19 cellular contexts compared by ENCODE assay signal in the genomic region with DNA sequence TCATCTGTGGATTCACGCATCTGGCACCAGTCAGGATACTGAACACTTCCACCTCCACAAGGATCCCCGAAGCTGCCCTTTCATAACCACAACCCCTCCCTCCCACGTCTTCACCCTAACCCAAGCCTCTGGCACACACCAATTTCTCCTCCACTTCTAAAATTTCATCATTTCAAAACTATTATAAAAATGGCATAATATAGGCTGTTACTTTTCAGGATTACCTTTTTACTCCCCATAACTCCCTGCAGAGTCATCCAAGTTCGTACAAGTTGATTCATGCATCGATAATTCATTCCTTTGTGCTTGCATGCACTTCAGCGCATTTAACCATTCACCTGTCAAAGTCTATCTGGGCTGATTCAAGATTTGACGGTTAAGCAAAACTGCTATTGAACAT. TPM values are rescaled to one million over a fixed set of nuclear protein-coding genes. Genes with fewer than 3 reads are reported as not detected.
DNase-seq lines count a peak whose midpoint lies in the region; ATAC-seq and TF ChIP-seq lines count a peak whose summit lies in the region.
"Had no signal": no experiment of that assay in that cellular context is flagged by ENCODE, and none has a peak within 500 bp of the region (broad histone marks: within the 10 kb centered on the region; RNA-seq: fewer than 3 reads in every experiment).

No MANE protein-coding gene starts in this region.

- H3K4me1 Mint-ChIP-seq in activated naive CD8-positive, alpha-beta T cell treated with anti-CD3 and anti-CD28 coated beads for 36 hours, result peaks cover 58% of the 10 kb centered on the region
- peaks cover 52% of the 10 kb centered on the region for H3K4me1 Mint-ChIP-seq in activated naive CD8-positive, alpha-beta T cell treated with anti-CD3 and anti-CD28 coated beads, Interleukin-2, amount 50 U/mL, for 24 hours
- H3K4me1 Mint-ChIP-seq in activated CD8-positive, alpha-beta memory T cell treated with anti-CD3 and anti-CD28 coated beads, Interleukin-2, amount 10 ng/mL, durations not matched to agents 7 days and 5 days, result peaks cover 39% of the 10 kb centered on the region

- POLR2A ChIA-PET in RWPE1 (lab: Yijun Ruan, JAX; ENCODE audit: low non-redundant PET), result no interaction called here

- no peak for TF ChIP-seq CTCF in RWPE1 (conservative IDR thresholded peaks at IDR 0.05; ENCODE audit: low read depth)

- DNase-seq in activated naive CD8-positive, alpha-beta T cell treated with anti-CD3 and anti-CD28 coated beads for 36 hours, result no peak
- DNase-seq in activated naive CD8-positive, alpha-beta T cell treated with anti-CD3 and anti-CD28 coated beads, Interleukin-2, amount 50 U/mL, for 24 hours, result no peak
- DNase-seq in RWPE1 (ENCODE audit: low spot score), result peak; percentile 70
- DNase-seq in NCI-H2029 (lab: John Stamatoyannopoulos, UW), result no peak
- no peak for DNase-seq in NCI-H1930 (lab: John Stamatoyannopoulos, UW)
- no peak for DNase-seq in activated CD8-positive, alpha-beta memory T cell treated with anti-CD3 and anti-CD28 coated beads, Interleukin-2, amount 10 ng/mL, durations not matched to agents 7 days and 5 days
- DNase-seq: GF-D8, KG1, NCI-H1417, NCI-H187 treated with DMSO at 0.1 percent for 48 hours, NCI-H510A, NCI-H82, PC-9 had no signal

- no peak overlapping the region for H3K27ac ChIP-seq in RWPE1
- H3K27ac ChIP-seq: A549, C4-2B, PC-9 had no signal

- H3K36me3 Mint-ChIP-seq in activated naive CD8-positive, alpha-beta T cell treated with anti-CD3 and anti-CD28 coated beads for 36 hours, result peaks cover 12% of the 10 kb centered on the region
- H3K36me3 Mint-ChIP-seq in activated naive CD8-positive, alpha-beta T cell treated with anti-CD3 and anti-CD28 coated beads, Interleukin-2, amount 50 U/mL, for 24 hours (ENCODE audit: low read depth), result peaks cover 5% of the 10 kb centered on the region
- peaks cover 12% of the 10 kb centered on the region for H3K36me3 Mint-ChIP-seq in activated CD8-positive, alpha-beta memory T cell treated with anti-CD3 and anti-CD28 coated beads, Interleukin-2, amount 10 ng/mL, durations not matched to agents 7 days and 5 days

- H3K27me3 Mint-ChIP-seq in activated naive CD8-positive, alpha-beta T cell treated with anti-CD3 and anti-CD28 coated beads for 36 hours, result peaks cover 3% of the 10 kb centered on the region
- peaks cover 8% of the 10 kb centered on the region for H3K27me3 Mint-ChIP-seq in activated naive CD8-positive, alpha-beta T cell treated with anti-CD3 and anti-CD28 coated beads, Interleukin-2, amount 50 U/mL, for 24 hours
- H3K27me3 Mint-ChIP-seq in activated CD8-positive, alpha-beta memory T cell treated with anti-CD3 and anti-CD28 coated beads, Interleukin-2, amount 10 ng/mL, durations not matched to agents 7 days and 5 days, result peaks cover 19% of the 10 kb centered on the region

- peak overlapping the region; percentile 49 for H3K27ac Mint-ChIP-seq in activated naive CD8-positive, alpha-beta T cell treated with anti-CD3 and anti-CD28 coated beads for 36 hours
- no peak overlapping the region for H3K27ac Mint-ChIP-seq in activated naive CD8-positive, alpha-beta T cell treated with anti-CD3 and anti-CD28 coated beads, Interleukin-2, amount 50 U/mL, for 24 hours
- no peak overlapping the region for H3K27ac Mint-ChIP-seq in activated CD8-positive, alpha-beta memory T cell treated with anti-CD3 and anti-CD28 coated beads, Interleukin-2, amount 10 ng/mL, durations not matched to agents 7 days and 5 days

- no peak for ATAC-seq in activated naive CD8-positive, alpha-beta T cell treated with anti-CD3 and anti-CD28 coated beads, Interleukin-2, amount 50 U/mL, for 24 hours
- peak; percentile 63 for ATAC-seq in esophagus mucosa
- no peak for ATAC-seq in activated CD8-positive, alpha-beta memory T cell treated with anti-CD3 and anti-CD28 coated beads, Interleukin-2, amount 10 ng/mL, durations not matched to agents 7 days and 5 days

- H3K4me3 Mint-ChIP-seq in activated naive CD8-positive, alpha-beta T cell treated with anti-CD3 and anti-CD28 coated beads for 36 hours, result no peak overlapping the region
- H3K4me3 Mint-ChIP-seq in activated naive CD8-positive, alpha-beta T cell treated with anti-CD3 and anti-CD28 coated beads, Interleukin-2, amount 50 U/mL, for 24 hours, result no peak overlapping the region
- H3K4me3 Mint-ChIP-seq in activated CD8-positive, alpha-beta memory T cell treated with anti-CD3 and anti-CD28 coated beads, Interleukin-2, amount 10 ng/mL, durations not matched to agents 7 days and 5 days, result no peak overlapping the region

- CTCF ChIA-PET in RWPE1 (lab: Yijun Ruan, JAX), result interaction anchor here (1.3 kb wide), 1 partner anchor 11 kb away, joined by 5 read pairs; no protein-coding TSS in a partner anchor
- CTCF ChIA-PET in activated CD8-positive, alpha-beta memory T cell treated with anti-CD3 and anti-CD28 coated beads, Interleukin-2, amount 10 ng/mL, durations not matched to agents 7 days and 5 days (lab: Charles Lee), result interaction anchor here (1.1 to 4.1 kb wide), 7 partner anchors 10 to 119 kb away, joined by 3 to 28 read pairs (median 4); no protein-coding TSS in a partner anchor

- no peaks in the 10 kb centered on the region for H3K9me3 Mint-ChIP-seq in activated naive CD8-positive, alpha-beta T cell treated with anti-CD3 and anti-CD28 coated beads for 36 hours
- peaks cover 4% of the 10 kb centered on the region for H3K9me3 Mint-ChIP-seq in activated naive CD8-positive, alpha-beta T cell treated with anti-CD3 and anti-CD28 coated beads, Interleukin-2, amount 50 U/mL, for 24 hours
- H3K9me3 Mint-ChIP-seq in activated CD8-positive, alpha-beta memory T cell treated with anti-CD3 and anti-CD28 coated beads, Interleukin-2, amount 10 ng/mL, durations not matched to agents 7 days and 5 days (ENCODE audit: low read depth), result no peaks in the 10 kb centered on the region

RNA-seq across cellular contexts. Expression of gene LY86, which starts 30.6 kb away (rescaled TPM):
- total RNA-seq in activated naive CD8-positive, alpha-beta T cell treated with anti-CD3 and anti-CD28 coated beads for 36 hours, result 1 to 10 TPM; 1.2 to 1.3 TPM
- 0.48 TPM for total RNA-seq in esophagus mucosa
- 1 to 10 TPM; 1.2 to 1.7 TPM for total RNA-seq in activated CD8-positive, alpha-beta memory T cell treated with anti-CD3 and anti-CD28 coated beads, Interleukin-2, amount 10 ng/mL, durations not matched to agents 7 days and 5 days
- total RNA-seq: Daoy, H4, PC-9, SK-MEL-5 had no signal
